ENCODE assay signal across 27 cellular contexts in genomic region chr1:179001451-179001850, GRCh38.
"Had no signal": no experiment of that assay in that cellular context is flagged by ENCODE, and none has a peak within 500 bp of the region (broad histone marks: within the 10 kb centered on the region; RNA-seq: fewer than 3 reads in every experiment).

No MANE protein-coding gene starts in this region.

- H3K4me1 ChIP-seq: SJSA1 had no signal

- H3K36me3 ChIP-seq: Peyer's patch, SJSA1 had no signal

- H3K27ac Mint-ChIP-seq: activated CD4-positive, alpha-beta memory T cell treated with anti-CD3 and anti-CD28 coated beads for 36 hours; activated CD4-positive, alpha-beta T cell treated with anti-CD3 and anti-CD28 coated beads, Interleukin-2, amount 10 ng/mL, durations not matched to agents 7 days and 5 days; activated naive CD4-positive, alpha-beta T cell treated with anti-CD3 and anti-CD28 coated beads, Interleukin-2, amount 50 U/mL, for 72 hours; activated naive CD8-positive, alpha-beta T cell treated with anti-CD3 and anti-CD28 coated beads, Interleukin-2, amount 50 U/mL, for 24 hours; T-helper 1 cell treated with Interleukin-12 subunit alpha and Interleukin-12 subunit beta and Interleukin-4 antibody, amounts not matched to agents 30 μg/mL and 1 μg/mL, for 36 hours had no signal

- H3K27me3 ChIP-seq: Peyer's patch, SJSA1 had no signal

- DNase-seq: activated CD4-positive, alpha-beta memory T cell treated with anti-CD3 and anti-CD28 coated beads for 36 hours; activated CD4-positive, alpha-beta T cell treated with anti-CD3 and anti-CD28 coated beads, Interleukin-2, amount 10 ng/mL, durations not matched to agents 7 days and 5 days; activated CD8-positive, alpha-beta memory T cell treated with anti-CD3 and anti-CD28 coated beads for 24 hours; activated effector memory CD4-positive, alpha-beta T cell treated with anti-CD3 and anti-CD28 coated beads, Interleukin-2, amount 50 U/mL, for 16 hours; activated naive CD4-positive, alpha-beta T cell treated with Interleukin-2 at 50 U/mL for 16 hours; activated naive CD8-positive, alpha-beta T cell treated with anti-CD3 and anti-CD28 coated beads, Interleukin-2, amount 50 U/mL, for 24 hours; activated T-cell treated with anti-CD3 and anti-CD28 coated beads, Interleukin-2, amount 50 U/mL, for 4 hours; amniotic stem cell; Karpas-422; MM.1S; NCI-H1105 treated with DMSO at 0.1 percent for 48 hours; NCI-H1436 treated with DMSO at 0.1 percent for 48 hours; NCI-H1930; NCI-H2171; NCI-H2227 treated with DMSO at 0.1 percent for 48 hours; NCI-H526; NCI-H774; NK-92 treated with Interleukin-12 subunit alpha and Interleukin-12 subunit beta, amount 100 ng/mL, for 24 hours; Peyer's patch; SHP77; SW 1271 had no signal

- H3K4me3 ChIP-seq: Peyer's patch, SJSA1 had no signal

- H3K27ac ChIP-seq: Peyer's patch, SJSA1 had no signal

- H3K27me3 Mint-ChIP-seq: activated CD4-positive, alpha-beta memory T cell treated with anti-CD3 and anti-CD28 coated beads for 36 hours; activated CD4-positive, alpha-beta T cell treated with anti-CD3 and anti-CD28 coated beads, Interleukin-2, amount 10 ng/mL, durations not matched to agents 7 days and 5 days; activated naive CD8-positive, alpha-beta T cell treated with anti-CD3 and anti-CD28 coated beads, Interleukin-2, amount 50 U/mL, for 24 hours; brain; central memory CD8-positive, alpha-beta T cell had no signal

- H3K9me3 ChIP-seq: Peyer's patch, SJSA1 had no signal

- ATAC-seq: activated CD4-positive, CD25-positive, alpha-beta regulatory T cell treated with anti-CD3 and anti-CD28 coated beads, Interleukin-2, amount 50 U/mL, for 24 hours; activated naive CD4-positive, alpha-beta T cell treated with anti-CD3 and anti-CD28 coated beads, Interleukin-2, amount 50 U/mL, for 72 hours; activated naive CD8-positive, alpha-beta T cell treated with anti-CD3 and anti-CD28 coated beads, Interleukin-2, amount 50 U/mL, for 24 hours; activated T-cell treated with anti-CD3 and anti-CD28 coated beads, Interleukin-2, amount 50 U/mL, for 4 hours had no signal

- H3K4me3 Mint-ChIP-seq: activated CD4-positive, alpha-beta memory T cell treated with anti-CD3 and anti-CD28 coated beads for 36 hours; activated CD4-positive, alpha-beta T cell treated with anti-CD3 and anti-CD28 coated beads, Interleukin-2, amount 10 ng/mL, durations not matched to agents 7 days and 5 days; activated naive CD8-positive, alpha-beta T cell treated with anti-CD3 and anti-CD28 coated beads, Interleukin-2, amount 50 U/mL, for 24 hours; activated T-cell treated with anti-CD3 and anti-CD28 coated beads, Interleukin-2, amount 50 U/mL, for 4 hours; brain; central memory CD8-positive, alpha-beta T cell; T-helper 1 cell treated with Interleukin-12 subunit alpha and Interleukin-12 subunit beta and Interleukin-4 antibody, amounts not matched to agents 30 μg/mL and 1 μg/mL, for 36 hours had no signal

- H3K36me3 Mint-ChIP-seq: activated CD4-positive, alpha-beta memory T cell treated with anti-CD3 and anti-CD28 coated beads for 36 hours; activated naive CD4-positive, alpha-beta T cell treated with anti-CD3 and anti-CD28 coated beads, Interleukin-2, amount 50 U/mL, for 72 hours; brain had no signal

- H3K9me3 Mint-ChIP-seq: activated CD4-positive, alpha-beta memory T cell treated with anti-CD3 and anti-CD28 coated beads for 36 hours; activated CD4-positive, alpha-beta T cell treated with anti-CD3 and anti-CD28 coated beads, Interleukin-2, amount 10 ng/mL, durations not matched to agents 7 days and 5 days; activated naive CD4-positive, alpha-beta T cell treated with anti-CD3 and anti-CD28 coated beads, Interleukin-2, amount 50 U/mL, for 72 hours; activated naive CD8-positive, alpha-beta T cell treated with anti-CD3 and anti-CD28 coated beads, Interleukin-2, amount 50 U/mL, for 24 hours; activated T-cell treated with anti-CD3 and anti-CD28 coated beads, Interleukin-2, amount 50 U/mL, for 4 hours; central memory CD8-positive, alpha-beta T cell; T-helper 1 cell treated with Interleukin-12 subunit alpha and Interleukin-12 subunit beta and Interleukin-4 antibody, amounts not matched to agents 30 μg/mL and 1 μg/mL, for 36 hours had no signal
